ENCODE assay signal across 19 cellular contexts in genomic region chr9:12968093-12968492, GRCh38.
"Had no signal": no experiment of that assay in that cellular context is flagged by ENCODE, and none has a peak within 500 bp of the region (broad histone marks: within the 10 kb centered on the region; RNA-seq: fewer than 3 reads in every experiment).

No MANE protein-coding gene starts in this region.

- H3K9me3 ChIP-seq: heart left ventricle, left lung, right atrium auricular region, suprapubic skin had no signal

- H3K4me3 ChIP-seq: dorsolateral prefrontal cortex, heart left ventricle, left lung, right atrium auricular region, SJCRH30, suprapubic skin had no signal

- H3K4me1 ChIP-seq: left lung had no signal

- ATAC-seq: activated T-helper 17 cell treated with anti-CD3 and anti-CD28 coated beads, Interleukin-2, amount 50 U/mL, for 72 hours; esophagus mucosa; heart left ventricle; left lung; stimulated activated naive CD8-positive, alpha-beta T cell treated with anti-CD3 and anti-CD28 coated beads, Interleukin-15, Interleukin-2, amounts not matched to agents 100 U/mL and 50 U/mL, for 24 hours had no signal

- DNase-seq: activated CD4-positive, CD25-positive, alpha-beta regulatory T cell treated with anti-CD3 and anti-CD28 coated beads, Interleukin-2, amount 50 U/mL, for 72 hours; activated naive CD4-positive, alpha-beta T cell treated with Interleukin-2 at 50 U/mL for 16 hours; activated T-cell treated with anti-CD3 and anti-CD28 coated beads for 4 hours; aorta; dorsolateral prefrontal cortex; foreskin melanocyte; heart left ventricle; left lung; nucleus accumbens; SJCRH30; small intestine; stimulated activated naive CD8-positive, alpha-beta T cell treated with anti-CD3 and anti-CD28 coated beads, Interleukin-15, Interleukin-2, amounts not matched to agents 100 U/mL and 50 U/mL, for 24 hours; T-helper 2 cell had no signal

- H3K27me3 ChIP-seq: dorsolateral prefrontal cortex, heart left ventricle, left lung, right atrium auricular region, SJCRH30, suprapubic skin had no signal

- H3K36me3 ChIP-seq: heart left ventricle, left lung, right atrium auricular region, SJCRH30, suprapubic skin had no signal

- H3K27ac ChIP-seq: dorsolateral prefrontal cortex, heart left ventricle, left lung, right atrium auricular region, SJCRH30, suprapubic skin had no signal

- FAIRE-seq: bronchial epithelial cell, endometrium, small intestine had no signal
